1 cellular context compared by ENCODE assay signal in the genomic region with DNA sequence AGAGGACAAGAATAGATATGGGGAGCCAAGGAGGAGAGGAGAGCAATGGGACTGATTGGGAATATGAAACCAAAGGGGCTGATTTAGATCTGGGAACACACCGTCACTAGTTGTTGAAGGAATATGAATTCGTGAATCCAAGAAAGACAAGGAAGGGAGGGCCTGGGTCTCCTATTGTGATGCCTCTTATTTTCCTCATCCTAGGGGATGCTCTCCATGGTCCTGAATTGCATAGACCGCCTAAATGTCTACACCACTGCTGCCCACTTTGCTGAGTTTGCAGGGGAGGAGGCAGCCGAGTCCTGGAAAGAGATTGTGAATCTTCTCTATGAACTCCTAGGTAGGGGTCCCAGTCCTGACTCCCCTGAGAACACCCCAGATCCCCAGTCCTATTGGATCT.
TF ChIP-seq lines count a peak whose summit lies in the region.

No MANE protein-coding gene starts in this region.

TF ChIP-seq in A549, 52 proteins besides CTCF, POLR2A, EP300 and RAD21:
- TF ChIP-seq EHMT2 (IDR thresholded peaks at IDR 0.05; ENCODE audit: low read depth), result peak; percentile 93
- no peak for TF ChIP-seq HES2 (IDR thresholded peaks at IDR 0.05)
- TF ChIP-seq HOXB13 (CRISPR knock-in tag; IDR thresholded peaks at IDR 0.05; ENCODE audit: low read depth), result peak; percentile 60; the same call in 1 of the 2 replicates
- no peak for TF ChIP-seq ELK1 (IDR thresholded peaks at IDR 0.05; ENCODE audit: low read depth, low read length)
- peak; percentile 97 for TF ChIP-seq REST (IDR thresholded peaks at IDR 0.05)
- TF ChIP-seq EHF (CRISPR knock-in tag; IDR thresholded peaks at IDR 0.05), result 0 out of 2 replicates have a peak, but pooled peaks have one; percentile 37
- TF ChIP-seq MAFK (IDR thresholded peaks at IDR 0.05; ENCODE audit: partially characterized antibody), result no peak
